5 cellular contexts compared by ENCODE assay signal in genomic region chr15:32242780-32243528, GRCh38.
DNase-seq lines count a peak whose midpoint lies in the region; ATAC-seq, FAIRE-seq and TF ChIP-seq lines count a peak whose summit lies in the region.
"Not testable (repeated sequence)": the region's sequence is repeated elsewhere in the genome, so short reads cannot be mapped to it uniquely, and the experiment has no call there.

No MANE protein-coding gene starts in this region.

- TF ChIP-seq POLR2A in K562 (conservative IDR thresholded peaks at IDR 0.05) = not testable (repeated sequence)

- not testable (repeated sequence) for DNase-seq in D721Med (ENCODE audit: insufficient read length, low spot score); K562 (ENCODE audit: extremely low read depth in 1 of 4, low spot score in 3 of 4); glutamatergic neuron
- DNase-seq in RWPE2 (ENCODE audit: low spot score) = peak; percentile 30

- not testable (repeated sequence) for H4K20me1 ChIP-seq in K562 (replicated peaks; ENCODE audit: control insufficient read depth, insufficient read depth, low read length)

- not testable (repeated sequence) for TF ChIP-seq EP300 in K562 (IDR thresholded peaks at IDR 0.05; ENCODE audit: low read length)

- H3K27ac ChIP-seq in RWPE2 (ENCODE audit: poor library complexity, severe bottlenecking); K562 (ENCODE audit: extremely low read depth, low read depth, low read length): not testable (repeated sequence)

- H3K4me3 ChIP-seq in RWPE2 (ENCODE audit: severe bottlenecking); K562: not testable (repeated sequence)

- H3K36me3 ChIP-seq in RWPE2 (ENCODE audit: low read depth); K562 (ENCODE audit: control insufficient read depth, insufficient read depth, low read length): not testable (repeated sequence)

- not testable (repeated sequence) for H3K9ac ChIP-seq in K562 (ENCODE audit: insufficient read depth in 1 of 2, low read depth in 2 of 2, low read length in 2 of 2)

- peak overlapping the region; percentile 74 for H3K4me3 Mint-ChIP-seq in glutamatergic neuron (ENCODE audit: unreplicated experiment)
- H3K4me3 Mint-ChIP-seq in stimulated activated memory B cell treated with anti-CD40 and anti-IgM and Interleukin-4, amounts not matched to agents 10 μg/mL and 1 μg/mL and 100 μg/mL, for 72 hours = not testable (repeated sequence)

- TF ChIP-seq CTCF in D721Med (IDR thresholded peaks at IDR 0.05; ENCODE audit: insufficient read depth, missing control alignments); RWPE2 (IDR thresholded peaks at IDR 0.05; ENCODE audit: poor library complexity, severe bottlenecking); K562 (IDR thresholded peaks at IDR 0.05 in 2 of 3, conservative IDR thresholded peaks at IDR 0.05 in 1 of 3; ENCODE audit: insufficient read depth in 2 of 3, low read depth in 1 of 3, low read length in 3 of 3); glutamatergic neuron (IDR thresholded peaks at IDR 0.05; ENCODE audit: partially characterized antibody, unreplicated experiment): not testable (repeated sequence)

- POLR2A ChIA-PET in K562 (lab: Yijun Ruan, JAX) = not testable (repeated sequence)

- H3K9me1 ChIP-seq in K562 (ENCODE audit: control insufficient read depth, insufficient read depth, low read length) = not testable (repeated sequence)

- H3K27me3 Mint-ChIP-seq in glutamatergic neuron (ENCODE audit: unreplicated experiment); stimulated activated memory B cell treated with anti-CD40 and anti-IgM and Interleukin-4, amounts not matched to agents 10 μg/mL and 1 μg/mL and 100 μg/mL, for 72 hours: not testable (repeated sequence)

- H3K4me1 Mint-ChIP-seq in glutamatergic neuron (ENCODE audit: low read depth, unreplicated experiment); stimulated activated memory B cell treated with anti-CD40 and anti-IgM and Interleukin-4, amounts not matched to agents 10 μg/mL and 1 μg/mL and 100 μg/mL, for 72 hours: not testable (repeated sequence)

- H3K9me3 Mint-ChIP-seq in glutamatergic neuron (ENCODE audit: unreplicated experiment); stimulated activated memory B cell treated with anti-CD40 and anti-IgM and Interleukin-4, amounts not matched to agents 10 μg/mL and 1 μg/mL and 100 μg/mL, for 72 hours: not testable (repeated sequence)

- H3K4me2 ChIP-seq in K562 (ENCODE audit: insufficient read depth, low read length) = not testable (repeated sequence)

- not testable (repeated sequence) for TF ChIP-seq RAD21 in K562 (CRISPR knock-in tag; conservative IDR thresholded peaks at IDR 0.05 in 1 of 2, IDR thresholded peaks at IDR 0.05 in 1 of 2)

- H3K4me1 ChIP-seq in RWPE2 (ENCODE audit: insufficient read depth, poor library complexity, severe bottlenecking); K562 (replicated peaks in 1 of 2; ENCODE audit: control insufficient read depth in 2 of 2, insufficient read depth in 2 of 2, low read length in 2 of 2): not testable (repeated sequence)

- ATAC-seq in RWPE2 (ENCODE audit: low read depth) = not testable (repeated sequence)
- 0 out of 3 replicates have a peak, but pooled peaks have one; percentile 38 for ATAC-seq in K562
- ATAC-seq in stimulated activated memory B cell treated with anti-CD40 and anti-IgM and Interleukin-4, amounts not matched to agents 10 μg/mL and 1 μg/mL and 100 μg/mL, for 72 hours = peak; percentile 24

- not testable (repeated sequence) for H3K27me3 ChIP-seq in RWPE2 (ENCODE audit: insufficient read depth, poor library complexity, severe bottlenecking); K562 (ENCODE audit: control insufficient read depth in 2 of 2, insufficient read depth in 2 of 2, low read length in 2 of 2)

- H3K36me3 Mint-ChIP-seq in glutamatergic neuron (ENCODE audit: unreplicated experiment); stimulated activated memory B cell treated with anti-CD40 and anti-IgM and Interleukin-4, amounts not matched to agents 10 μg/mL and 1 μg/mL and 100 μg/mL, for 72 hours: not testable (repeated sequence)

- intact Hi-C loops in K562 (cut with micrococcal nuclease) = not testable (repeated sequence)

- not testable (repeated sequence) for H3K79me2 ChIP-seq in K562 (ENCODE audit: control insufficient read depth, insufficient read depth, low read length)

- in situ Hi-C loops in K562 (cut with MboI) = not testable (repeated sequence)

- BruUV-seq in K562 (replicated peaks; lab: Mats Ljungman, UMichigan) = not testable (repeated sequence)

- not testable (repeated sequence) for H3K9me3 ChIP-seq in RWPE2 (ENCODE audit: severe bottlenecking); K562 (replicated peaks; ENCODE audit: control insufficient read depth, insufficient read depth, low read depth, low read length)

- not testable (repeated sequence) for H2AFZ ChIP-seq in K562 (ENCODE audit: low read depth, low read length)

- FAIRE-seq in D721Med (lab: Jason Lieb, UNC) = peak; percentile 70
- FAIRE-seq in K562 (lab: Jason Lieb, UNC) = not testable (repeated sequence)

- H3K27ac Mint-ChIP-seq in glutamatergic neuron (ENCODE audit: unreplicated experiment) = peak overlapping the region; percentile 90
- not testable (repeated sequence) for H3K27ac Mint-ChIP-seq in stimulated activated memory B cell treated with anti-CD40 and anti-IgM and Interleukin-4, amounts not matched to agents 10 μg/mL and 1 μg/mL and 100 μg/mL, for 72 hours

- CTCF ChIA-PET in K562 (lab: Yijun Ruan, JAX; ENCODE audit: low intra/inter-chr PET ratio) = not testable (repeated sequence)

- 0% methylated on average over 6 of the region's 14 CpGs for WGBS in K562 (ENCODE audit: insufficient coverage, low coverage, missing lambda C conversion rate)
